In genomic region chr2:38514603-38515154, GRCh38 we compare ENCODE assay signal across 1 cellular context.
TF ChIP-seq lines count a peak whose summit lies in the region.

No MANE protein-coding gene starts in this region.

TF ChIP-seq in K562, 482 proteins besides CTCF, POLR2A, EP300 and RAD21 (continued from another document and continues in another):
- TF ChIP-seq ZMIZ1 (IDR thresholded peaks at IDR 0.05; ENCODE audit: low read depth in 2 of 2, low read length in 2 of 2) = no peak
- no peak for TF ChIP-seq NFIX (CRISPR knock-in tag; IDR thresholded peaks at IDR 0.05; ENCODE audit: low read depth)
- no peak for TF ChIP-seq ELF2 (CRISPR knock-in tag; IDR thresholded peaks at IDR 0.05)
- TF ChIP-seq RBM22 (IDR thresholded peaks at IDR 0.05; ENCODE audit: low read depth, low read length, poor library complexity, severe bottlenecking) = no peak
- TF ChIP-seq L3MBTL2 (IDR thresholded peaks at IDR 0.05) = 0 out of 2 replicates have a peak, but pooled peaks have one; percentile 12
- TF ChIP-seq MEIS2 (IDR thresholded peaks at IDR 0.05; ENCODE audit: partially characterized antibody) = peak; percentile 64
- TF ChIP-seq HDAC6 (IDR thresholded peaks at IDR 0.05; ENCODE audit: low read depth, low read length) = no peak
- no peak for TF ChIP-seq TCFL5 (CRISPR knock-in tag; conservative IDR thresholded peaks at IDR 0.05)
- TF ChIP-seq ZNF717 (CRISPR knock-in tag; IDR thresholded peaks at IDR 0.05) = no peak
- no peak for TF ChIP-seq SNAPC5 (CRISPR knock-in tag; IDR thresholded peaks at IDR 0.05)
- TF ChIP-seq PRPF4 (IDR thresholded peaks at IDR 0.05; ENCODE audit: insufficient read depth, low read depth, low read length, poor library complexity, severe bottlenecking) = no peak
- no peak for TF ChIP-seq MXD1 (CRISPR knock-in tag; IDR thresholded peaks at IDR 0.05; ENCODE audit: borderline replicate concordance, poor library complexity, severe bottlenecking)
- no peak for TF ChIP-seq ELK3 (CRISPR knock-in tag; IDR thresholded peaks at IDR 0.05)
- TF ChIP-seq SOX6 (IDR thresholded peaks at IDR 0.05) = no peak
- TF ChIP-seq MNT (conservative IDR thresholded peaks at IDR 0.05) = peak in 1 of 2 experiments; percentile 11; a peak in 1 of 4 replicates
- TF ChIP-seq SMARCA4 (IDR thresholded peaks at IDR 0.05) = peak; percentile 61; the same call in 1 of the 2 replicates
- 0 out of 2 replicates have a peak, but pooled peaks have one; percentile 3 for TF ChIP-seq HDAC2 (IDR thresholded peaks at IDR 0.05)
- TF ChIP-seq CREB3 (tag; conservative IDR thresholded peaks at IDR 0.05; ENCODE audit: low read depth) = 0 out of 2 replicates have a peak, but pooled peaks have one; percentile 27
- TF ChIP-seq SMARCE1 (IDR thresholded peaks at IDR 0.05) = peak; percentile 43; the same call in 1 of the 2 replicates
- TF ChIP-seq TRIM25 (IDR thresholded peaks at IDR 0.05; ENCODE audit: borderline replicate concordance) = no peak
- TF ChIP-seq CSDE1 (IDR thresholded peaks at IDR 0.05) = no peak
- no peak for TF ChIP-seq RBBP5 (IDR thresholded peaks at IDR 0.05; ENCODE audit: borderline replicate concordance, insufficient read depth, low read length, poor library complexity, severe bottlenecking)
- TF ChIP-seq RBM17 (IDR thresholded peaks at IDR 0.05; ENCODE audit: borderline replicate concordance, low read depth, low read length) = no peak
- TF ChIP-seq BDP1 (IDR thresholded peaks at IDR 0.05; ENCODE audit: insufficient read depth, insufficient read length) = no peak
- TF ChIP-seq WHSC1 (IDR thresholded peaks at IDR 0.05; ENCODE audit: low read length) = no peak
- TF ChIP-seq SRSF3 (IDR thresholded peaks at IDR 0.05; ENCODE audit: insufficient read depth, low read length) = no peak
- no peak for TF ChIP-seq ZNF282 (CRISPR knock-in tag; IDR thresholded peaks at IDR 0.05)
- TF ChIP-seq ATF7 (IDR thresholded peaks at IDR 0.05) = no peak
- TF ChIP-seq JUN (IDR thresholded peaks at IDR 0.05; ENCODE audit: borderline replicate concordance, low read depth, low read length) = peak; percentile 43; the same call in 1 of the 2 replicates
- no peak for TF ChIP-seq JUN (CRISPR knock-in tag; IDR thresholded peaks at IDR 0.05; ENCODE audit: borderline replicate concordance)
- no peak for TF ChIP-seq ATF1 (CRISPR knock-in tag; IDR thresholded peaks at IDR 0.05)
- TF ChIP-seq ATF1 (tag; IDR thresholded peaks at IDR 0.05) = no peak
- no peak for TF ChIP-seq SIRT6 (IDR thresholded peaks at IDR 0.05; ENCODE audit: low read depth, low read length)
- TF ChIP-seq LARP7 (IDR thresholded peaks at IDR 0.05) = no peak
- no peak for TF ChIP-seq ZNF316 (IDR thresholded peaks at IDR 0.05)
- TF ChIP-seq PURB (CRISPR knock-in tag; IDR thresholded peaks at IDR 0.05; ENCODE audit: low read depth) = no peak
- TF ChIP-seq NRF1 (conservative IDR thresholded peaks at IDR 0.05 in 1 of 2, IDR thresholded peaks at IDR 0.05 in 1 of 2) = no peak
- TF ChIP-seq ZNF232 (CRISPR knock-in tag; IDR thresholded peaks at IDR 0.05) = no peak
- peak; percentile 54; the same call in 1 of the 2 replicates for TF ChIP-seq ETV1 (tag; conservative IDR thresholded peaks at IDR 0.05; ENCODE audit: low read depth)
- no peak for TF ChIP-seq NR4A1 (CRISPR knock-in tag; IDR thresholded peaks at IDR 0.05)
- TF ChIP-seq NR4A1 (tag; IDR thresholded peaks at IDR 0.05) = no peak
- TF ChIP-seq ZNF592 (IDR thresholded peaks at IDR 0.05) = peak; percentile 16; the same call in 1 of the 2 replicates
- TF ChIP-seq ATF3 (IDR thresholded peaks at IDR 0.05) = peak; percentile 66
- TF ChIP-seq ATF3 (CRISPR knock-in tag; conservative IDR thresholded peaks at IDR 0.05) = no peak
- TF ChIP-seq ZFP30 (CRISPR knock-in tag; IDR thresholded peaks at IDR 0.05; ENCODE audit: borderline replicate concordance) = no peak
- no peak for TF ChIP-seq TFAP4 (CRISPR knock-in tag; IDR thresholded peaks at IDR 0.05; ENCODE audit: borderline replicate concordance)
- TF ChIP-seq NR2C1 (IDR thresholded peaks at IDR 0.05) = 0 out of 2 replicates have a peak, but pooled peaks have one; percentile 5
- no peak for TF ChIP-seq NR2C1 (tag; IDR thresholded peaks at IDR 0.05)
- TF ChIP-seq PML (IDR thresholded peaks at IDR 0.05; ENCODE audit: low read length) = no peak
